Comparison of ENCODE assay signal across 8 cellular contexts in the genomic region with DNA sequence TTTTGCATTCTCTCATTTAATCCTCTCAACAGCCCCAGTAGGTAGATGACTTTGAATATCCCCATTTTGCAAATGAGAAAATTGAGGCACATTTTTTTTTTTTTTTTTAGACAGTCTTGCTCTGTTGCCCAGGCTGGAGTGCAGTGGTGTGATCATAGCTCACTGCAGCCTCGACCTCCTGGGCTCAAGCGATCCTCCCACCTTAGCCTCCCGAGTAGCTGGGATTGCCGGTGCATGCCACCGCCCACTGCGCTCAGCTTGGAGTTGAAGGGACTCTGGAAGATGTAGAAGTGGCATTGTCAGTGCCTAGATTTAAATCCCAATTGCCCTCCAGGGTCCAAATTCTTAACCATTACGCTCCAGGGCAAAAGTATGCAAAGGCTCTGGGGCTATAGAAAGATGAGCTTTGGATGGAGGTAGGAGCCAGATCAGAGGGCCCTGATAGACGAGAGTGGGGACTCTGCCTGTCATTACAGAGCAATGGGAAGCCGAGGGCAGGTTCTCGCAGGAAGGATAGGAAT. TPM values are rescaled to one million over a fixed set of nuclear protein-coding genes. Genes with fewer than 3 reads are reported as not detected.
DNase-seq lines count a peak whose midpoint lies in the region; ATAC-seq, FAIRE-seq and TF ChIP-seq lines count a peak whose summit lies in the region.

No MANE protein-coding gene starts in this region.

- FAIRE-seq in HTR-8/SVneo (lab: Jason Lieb, UNC) (no peak), pancreas (lab: Jason Lieb, UNC) (no peak)

- H2BK20ac ChIP-seq in IMR-90 (ENCODE audit: low read depth, low read length): no peak overlapping the region

- H3K27ac ChIP-seq in IMR-90 (ENCODE audit: insufficient read depth, low read length): peak overlapping the region; percentile 83; the same call in 1 of the 2 replicates
- peak overlapping the region; percentile 90 for H3K27ac ChIP-seq in caudate nucleus (ENCODE audit: low read depth, low read length)
- H3K27ac ChIP-seq in pancreas: peak overlapping the region in 1 of 4 donors; percentile 17

- no peaks in the 10 kb centered on the region for H3K27me3 Mint-ChIP-seq in naive B cell

- no peaks in the 10 kb centered on the region for H3K9me3 Mint-ChIP-seq in naive B cell

- no peaks in the 10 kb centered on the region for H4K20me1 ChIP-seq in IMR-90 (ENCODE audit: insufficient read depth, low read length)

- H3K36me3 ChIP-seq in IMR-90 (ENCODE audit: control insufficient read depth, insufficient read depth, low read length) (peaks cover 18% of the 10 kb centered on the region; the same call in 1 of the 2 replicates), pancreas (no peaks in the 10 kb centered on the region)

- peak overlapping the region; percentile 89 to 99 for H4K8ac ChIP-seq in IMR-90 (ENCODE audit: low read depth in 2 of 2, low read length in 2 of 2)

- H2BK120ac ChIP-seq in IMR-90 (ENCODE audit: low read depth, low read length): peak overlapping the region; percentile 64

- no peak for DNase-seq in AG04449 (ENCODE audit: low read depth, low spot score)
- no peak for DNase-seq in IMR-90
- DNase-seq in caudate nucleus (lab: John Stamatoyannopoulos, UW): no peak
- DNase-seq in naive B cell: no peak
- DNase-seq in HTR-8/SVneo (ENCODE audit: insufficient read length, low spot score): no peak
- no peak for DNase-seq in pancreas
- DNase-seq in NCI-H2107 (lab: John Stamatoyannopoulos, UW): no peak
- no peak for DNase-seq in amniotic stem cell (lab: John Stamatoyannopoulos, UW)

- H3K27me3 ChIP-seq in IMR-90 (ENCODE audit: control insufficient read depth, insufficient read depth, low read length) (no peaks in the 10 kb centered on the region), pancreas (no peaks in the 10 kb centered on the region)

- H2AK9ac ChIP-seq in IMR-90 (replicated peaks; ENCODE audit: low read depth, low read length, poor library complexity): peak overlapping the region; percentile 94

- H3K14ac ChIP-seq in IMR-90 (replicated peaks; ENCODE audit: low read depth, low read length): peak overlapping the region; percentile 98

- peaks cover 19 to 34% (median 29%) of the 10 kb centered on the region in 3 donors for H3K4me1 Mint-ChIP-seq in naive B cell

- peak overlapping the region; percentile 95 for H3K4me2 ChIP-seq in IMR-90 (ENCODE audit: low read depth, low read length)

- POLR2A ChIA-PET in AG04449 (lab: Yijun Ruan, JAX): interaction anchor here (0.6 to 3.0 kb wide), 4 partner anchors 12 to 129 kb away, joined by 3 to 42 read pairs (median 4); a partner anchor contains a TSS
- POLR2A ChIA-PET in IMR-90 (lab: Charles Lee; ENCODE audit: unreplicated experiment): no interaction called here

- H3K56ac ChIP-seq in IMR-90 (ENCODE audit: extremely low read depth, insufficient read depth, low read length): peak overlapping the region; percentile 53; the same call in 1 of the 2 replicates

- no peaks in the 10 kb centered on the region for H3K9me3 ChIP-seq in IMR-90 (ENCODE audit: control insufficient read depth, insufficient read depth, low read length)
- no peaks in the 10 kb centered on the region for H3K9me3 ChIP-seq in pancreas

- H3K4me3 Mint-ChIP-seq in naive B cell: peak overlapping the region; percentile 81 to 94 (median 89)

- dilution Hi-C loops in IMR-90 (cut with HindIII; ENCODE audit: low sequenced_read_pairs, unreplicated experiment): no loop called here

- H3K4me1 ChIP-seq in IMR-90 (ENCODE audit: control insufficient read depth, insufficient read depth, low read length) (peaks cover 8% of the 10 kb centered on the region; the same call in 1 of the 2 replicates), pancreas (peaks cover 4 to 13% (median 12%) of the 10 kb centered on the region in 3 donors)

- H3K4me3 ChIP-seq in AG04449 (ENCODE audit: low read depth, low read length): peak overlapping the region; percentile 70
- peak overlapping the region; percentile 42 for H3K4me3 ChIP-seq in IMR-90 (ENCODE audit: insufficient read depth, low read depth, low read length)
- peak overlapping the region in 1 of 4 donors; percentile 94 for H3K4me3 ChIP-seq in pancreas

- in situ Hi-C loops in IMR-90 (cut with MboI; ENCODE audit: low sequenced_read_pairs): no loop called here

- H2AFZ ChIP-seq in IMR-90 (replicated peaks; ENCODE audit: low read length, poor library complexity): peak overlapping the region; percentile 97

- TF ChIP-seq POLR2A in IMR-90 (IDR thresholded peaks at IDR 0.05; ENCODE audit: low read depth, low read length): no peak

- H3K9ac ChIP-seq in IMR-90 (ENCODE audit: low read depth, low read length): peak overlapping the region; percentile 73

- H3K23ac ChIP-seq in IMR-90 (ENCODE audit: low read depth, low read length): peak overlapping the region; percentile 89

- peaks cover 5% of the 10 kb centered on the region; the same call in 1 of the 2 replicates for H3K9me1 ChIP-seq in IMR-90 (ENCODE audit: insufficient read depth, low read length)

- 0 out of 3 replicates have a peak overlapping the region, but pooled peaks have one; percentile 16 for H2BK15ac ChIP-seq in IMR-90 (ENCODE audit: low read depth, low read length)

- H3K79me1 ChIP-seq in IMR-90 (ENCODE audit: low read depth in 1 of 2, low read length in 2 of 2): peaks cover 17 to 42% of the 10 kb centered on the region in 2 experiments

- H4K5ac ChIP-seq in IMR-90 (ENCODE audit: low read depth, low read length): peak overlapping the region; percentile 98

- H3K18ac ChIP-seq in IMR-90 (ENCODE audit: low read depth, low read length): peak overlapping the region; percentile 75; the same call in 1 of the 2 replicates

- H3K36me3 Mint-ChIP-seq in naive B cell: no peaks in the 10 kb centered on the region

- intact Hi-C loops in IMR-90 (cut with micrococcal nuclease): loop anchor here (1.0 kb wide), 1 partner anchor 167 kb away; no protein-coding TSS in a partner anchor
- intact Hi-C loops in pancreas (cut with DNase I): no loop called here

- no peak for ATAC-seq in IMR-90 (ENCODE audit: low read depth)
- ATAC-seq in naive B cell (ENCODE audit: low read depth in 2 of 2): no peak
- ATAC-seq in pancreas: no peak

- H3K4ac ChIP-seq in IMR-90 (ENCODE audit: low read depth, low read length): peak overlapping the region; percentile 97

- H2BK5ac ChIP-seq in IMR-90 (ENCODE audit: low read depth, low read length, poor library complexity, severe bottlenecking): peak overlapping the region; percentile 85

- no peak for TF ChIP-seq RAD21 in IMR-90 (IDR thresholded peaks at IDR 0.05; ENCODE audit: low read length)

- H4K91ac ChIP-seq in IMR-90 (ENCODE audit: insufficient read depth, low read depth, low read length): peak overlapping the region; percentile 91

- H2AK5ac ChIP-seq in IMR-90 (ENCODE audit: low read depth, low read length): peak overlapping the region; percentile 95; the same call in 1 of the 2 replicates

- BruUV-seq in IMR-90 (replicated peaks; lab: Mats Ljungman, UMichigan): no TSS peak

- TF ChIP-seq CTCF in AG04449 (IDR thresholded peaks at IDR 0.05; ENCODE audit: insufficient read depth, low read length, missing control alignments) (no peak), IMR-90 (conservative IDR thresholded peaks at IDR 0.05; ENCODE audit: low read depth, low read length) (no peak), pancreas (IDR thresholded peaks at IDR 0.05) (no peak)

- CTCF ChIA-PET in AG04449 (lab: Yijun Ruan, JAX) (interaction anchor here (0.6 to 3.8 kb wide), 4 partner anchors 12 to 167 kb away, joined by 3 to 21 read pairs (median 8); a partner anchor contains a TSS), IMR-90 (lab: Yijun Ruan, JAX) (interaction anchor here (0.5 kb wide), 1 partner anchor 193 kb away, joined by 3 read pairs; no protein-coding TSS in a partner anchor)

- 100% methylated on average over 1 of the region's 10 CpGs; no CpG with 5 or more reads in 1 of the 2 experiments for WGBS in IMR-90 (ENCODE audit: extremely low coverage in 2 of 2, insufficient read length in 1 of 2), 2 experiments
- 53% methylated on average over 10 of the region's 10 CpGs for WGBS in pancreas, 2 donors

- peak overlapping the region in 5 of 6 donors; percentile 14 to 97 (median 86) for H3K27ac Mint-ChIP-seq in naive B cell

TF ChIP-seq in IMR-90, 13 proteins besides CTCF, POLR2A, EP300 and RAD21 (continues in another document):
- no peak for TF ChIP-seq CHD1 (IDR thresholded peaks at IDR 0.05; ENCODE audit: low read depth, low read length)
- TF ChIP-seq CEBPB (IDR thresholded peaks at IDR 0.05; ENCODE audit: low read depth, low read length): no peak
- TF ChIP-seq MAZ (IDR thresholded peaks at IDR 0.05; ENCODE audit: borderline replicate concordance, low read depth, low read length): no peak
- TF ChIP-seq BHLHE40 (IDR thresholded peaks at IDR 0.05; ENCODE audit: low read depth, low read length): no peak
- no peak for TF ChIP-seq FOS (IDR thresholded peaks at IDR 0.05; ENCODE audit: low read depth, low read length)

RNA-seq across cellular contexts. Expression of a gene that starts 0.8 kb away (rescaled TPM):
- 2.5 and 3.4 TPM in 2 replicates for total RNA-seq in IMR-90 (2012; rRNA removed)
- polyA plus RNA-seq in IMR-90 (2012; rRNA removed): 19.6 and 24.3 TPM in 2 replicates
- 13.9 and 26.7 TPM in 2 replicates for polyA plus RNA-seq in IMR-90 (2012; cell fraction: cytosol; rRNA removed)
- polyA plus RNA-seq in IMR-90 (2012; cell fraction: nucleus; rRNA removed; ENCODE audit: low replicate concordance): 48.5 and 136 TPM in 2 replicates
- polyA plus RNA-seq in naive B cell (ENCODE audit: low read depth in 6 of 6): 1 to 10 TPM; 5.0 to 8.9 (median 6.7) TPM
- 10 to 100 TPM in 2 of 6 donors, 1 to 10 TPM in 4; 6.9 to 16.8 (median 9.3) TPM for total RNA-seq in pancreas
- 10 to 100 TPM; 33.5 to 35.4 TPM for polyA plus RNA-seq in pancreas

RNA-seq across cellular contexts. Expression of a gene that starts 5.7 kb away (rescaled TPM):
- total RNA-seq in IMR-90 (2012; rRNA removed) (5.4 and 9.2 TPM in 2 replicates), pancreas (10 to 100 TPM; 22.6 to 33.9 (median 23.3) TPM)
- polyA plus RNA-seq in IMR-90 (2012; rRNA removed) (30.7 and 34.9 TPM in 2 replicates), naive B cell (ENCODE audit: low read depth in 6 of 6) (1 to 10 TPM in 5 of 6 donors, under 1 TPM in 1; 0.94 to 3.5 (median 1.6) TPM), pancreas (10 to 100 TPM; 35.5 to 68.8 TPM)
- polyA plus RNA-seq in IMR-90 (2012; cell fraction: cytosol; rRNA removed): 43.8 and 60.5 TPM in 2 replicates
- 19.3 and 34.2 TPM in 2 replicates for polyA plus RNA-seq in IMR-90 (2012; cell fraction: nucleus; rRNA removed; ENCODE audit: low replicate concordance)

RNA-seq across cellular contexts. Expression of a gene that starts 13.9 kb away (rescaled TPM):
- total RNA-seq in IMR-90 (2012; rRNA removed): 17.9 and 20.0 TPM in 2 replicates
- polyA plus RNA-seq in IMR-90 (2012; rRNA removed): 52.7 and 55.6 TPM in 2 replicates
- polyA plus RNA-seq in IMR-90 (2012; cell fraction: cytosol; rRNA removed): 58.3 and 81.7 TPM in 2 replicates
- 105 and 216 TPM in 2 replicates for polyA plus RNA-seq in IMR-90 (2012; cell fraction: nucleus; rRNA removed; ENCODE audit: low replicate concordance)
- polyA plus RNA-seq in naive B cell (ENCODE audit: low read depth in 6 of 6): 1 to 10 TPM; 4.1 to 9.6 (median 6.6) TPM
- 10 to 100 TPM; 25.4 to 65.2 (median 32.8) TPM for total RNA-seq in pancreas
- polyA plus RNA-seq in pancreas: 10 to 100 TPM; 53.7 to 86.2 TPM

RNA-seq across cellular contexts. Expression of a gene that starts 32.8 kb away (rescaled TPM):
- total RNA-seq in IMR-90 (2012; rRNA removed): 0.72 and 1.1 TPM in 2 replicates
- 1.7 and 1.9 TPM in 2 replicates for polyA plus RNA-seq in IMR-90 (2012; rRNA removed)
- polyA plus RNA-seq in IMR-90 (2012; cell fraction: cytosol; rRNA removed): 2.8 and 3.6 TPM in 2 replicates
- 0.76 and 2.7 TPM in 2 replicates for polyA plus RNA-seq in IMR-90 (2012; cell fraction: nucleus; rRNA removed; ENCODE audit: low replicate concordance)
- polyA plus RNA-seq in naive B cell (ENCODE audit: low read depth in 6 of 6): 1 to 10 TPM in 3 of 6 donors, under 1 TPM in 3; 0.52 to 4.4 (median 1.2) TPM
- 1 to 10 TPM; 1.5 to 3.2 (median 2.2) TPM for total RNA-seq in pancreas
- polyA plus RNA-seq in pancreas: 1 to 10 TPM; 5.9 to 6.8 TPM

Comparison
In these comparisons a context has a peak if more than half of its experiments do, and no peak if none do; other contexts are left out.
1. RNA of a gene that starts 5.7 kb away (polyA plus RNA-seq): 35.5 to 68.8 TPM in pancreas and 19.3 to 60.5 TPM in IMR-90; 0.94 to 3.5 TPM in naive B cell; every median in the first group is over 4 times any median in the second.